In the genomic region with DNA sequence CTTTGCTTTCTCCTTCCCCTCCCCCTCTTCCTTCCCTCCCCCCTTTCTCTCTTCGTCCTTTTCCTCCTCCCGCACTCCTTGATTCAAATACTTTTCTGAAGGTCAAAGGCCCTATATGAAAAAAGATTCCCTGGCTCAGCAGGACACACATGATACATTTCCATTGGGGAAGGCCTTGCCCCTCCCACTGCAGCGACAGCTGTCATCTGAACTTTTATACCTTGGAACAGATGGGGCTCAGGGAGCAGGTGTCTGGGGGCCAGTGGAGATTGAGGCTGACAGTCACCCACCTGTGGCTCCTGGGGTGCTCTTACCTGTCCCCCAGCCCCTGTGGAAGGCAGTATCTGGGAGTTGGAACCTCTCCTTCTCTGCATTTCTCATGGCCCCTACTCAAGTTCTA, we compare ENCODE assay signal across 22 cellular contexts.
"Had no signal": no experiment of that assay in that cellular context is flagged by ENCODE, and none has a peak within 500 bp of the region (broad histone marks: within the 10 kb centered on the region; RNA-seq: fewer than 3 reads in every experiment).

No MANE protein-coding gene starts in this region.

- DNase-seq: activated CD4-positive, alpha-beta T cell treated with anti-CD3 and anti-CD28 coated beads, Interleukin-2, amount 50 U/mL, for 1 hour; activated CD8-positive, alpha-beta memory T cell treated with anti-CD3 and anti-CD28 coated beads, Interleukin-2, amount 50 U/mL, for 4 hours; activated effector memory CD4-positive, alpha-beta T cell treated with anti-CD3 and anti-CD28 coated beads, Interleukin-2, amount 50 U/mL, for 16 hours; activated T-cell treated with anti-CD3 and anti-CD28 coated beads, Interleukin-2, amount 50 U/mL, for 48 hours; heart right ventricle; left ventricle myocardium superior; naive B cell; stimulated activated naive CD8-positive, alpha-beta T cell treated with anti-CD3 and anti-CD28 coated beads, Interleukin-15, amount 100 ng/mL, for 72 hours; T1000; transverse colon; uterus had no signal

- H3K27me3 ChIP-seq: right atrium auricular region, uterus had no signal

- H3K27ac Mint-ChIP-seq: activated naive CD4-positive, alpha-beta T cell treated with anti-CD3 and anti-CD28 coated beads, Interleukin-2, amount 50 U/mL, for 24 hours; naive B cell; stimulated activated naive CD8-positive, alpha-beta T cell treated with anti-CD3 and anti-CD28 coated beads, Interleukin-15, amount 100 ng/mL, for 72 hours had no signal

- ATAC-seq: activated CD4-positive, CD25-positive, alpha-beta regulatory T cell treated with anti-CD3 and anti-CD28 coated beads, Interleukin-2, amount 50 U/mL, for 24 hours; esophagus mucosa; gastroesophageal sphincter; heart right ventricle; left ventricle myocardium superior; stimulated activated naive CD8-positive, alpha-beta T cell treated with anti-CD3 and anti-CD28 coated beads, Interleukin-15, amount 100 ng/mL, for 72 hours had no signal

- H3K4me1 ChIP-seq: ascending aorta, gastroesophageal sphincter, prostate gland, right atrium auricular region, suprapubic skin, transverse colon, uterus had no signal

- H3K36me3 Mint-ChIP-seq: activated naive CD4-positive, alpha-beta T cell treated with anti-CD3 and anti-CD28 coated beads, Interleukin-2, amount 50 U/mL, for 24 hours; naive B cell had no signal

- H3K27me3 Mint-ChIP-seq: activated naive CD4-positive, alpha-beta T cell treated with anti-CD3 and anti-CD28 coated beads, Interleukin-2, amount 50 U/mL, for 24 hours; stimulated activated naive CD8-positive, alpha-beta T cell treated with anti-CD3 and anti-CD28 coated beads, Interleukin-15, amount 100 ng/mL, for 72 hours had no signal

- H3K4me3 Mint-ChIP-seq: activated naive CD4-positive, alpha-beta T cell treated with anti-CD3 and anti-CD28 coated beads, Interleukin-2, amount 50 U/mL, for 24 hours; central memory CD8-positive, alpha-beta T cell; neural crest cell; stimulated activated naive CD8-positive, alpha-beta T cell treated with anti-CD3 and anti-CD28 coated beads, Interleukin-15, amount 100 ng/mL, for 72 hours had no signal

- H3K9me3 Mint-ChIP-seq: activated naive CD4-positive, alpha-beta T cell treated with anti-CD3 and anti-CD28 coated beads, Interleukin-2, amount 50 U/mL, for 24 hours; central memory CD8-positive, alpha-beta T cell; naive B cell; neural crest cell; stimulated activated naive CD8-positive, alpha-beta T cell treated with anti-CD3 and anti-CD28 coated beads, Interleukin-15, amount 100 ng/mL, for 72 hours had no signal

- H3K27ac ChIP-seq: ascending aorta, coronary artery, gastroesophageal sphincter, heart right ventricle, prostate gland, right atrium auricular region, suprapubic skin, transverse colon, uterus had no signal

- H3K9me3 ChIP-seq: ascending aorta, prostate gland, right atrium auricular region, suprapubic skin, transverse colon, uterus had no signal

- H3K4me3 ChIP-seq: ascending aorta, coronary artery, gastroesophageal sphincter, heart right ventricle, prostate gland, right atrium auricular region, suprapubic skin, transverse colon, uterus had no signal

- H3K36me3 ChIP-seq: ascending aorta, gastroesophageal sphincter, heart right ventricle, prostate gland, right atrium auricular region, suprapubic skin, transverse colon, uterus had no signal
